Comparison of ENCODE assay signal across 17 cellular contexts in genomic region chr11:22516136-22516535, GRCh38.
"Had no signal": no experiment of that assay in that cellular context is flagged by ENCODE, and none has a peak within 500 bp of the region (broad histone marks: within the 10 kb centered on the region; RNA-seq: fewer than 3 reads in every experiment).

No MANE protein-coding gene starts in this region.

- H3K27me3 Mint-ChIP-seq: type B pancreatic cell had no signal

- H3K36me3 ChIP-seq: heart left ventricle, right atrium auricular region, sigmoid colon, suprapubic skin, thyroid gland had no signal

- H3K4me1 ChIP-seq: heart left ventricle, right atrium auricular region, suprapubic skin, thyroid gland had no signal

- DNase-seq: effector CD4-positive, alpha-beta T cell; endodermal cell; foreskin melanocyte; heart left ventricle; hippocampal formation; kidney glomerular epithelial cell; mucosa of descending colon; naive thymus-derived CD8-positive, alpha-beta T cell; sigmoid colon; stimulated activated CD4-positive, alpha-beta T cell treated with anti-CD3 and anti-CD28 coated beads, Interleukin-12 subunit alpha, Interleukin-12 subunit beta, amount 100 ng/mL, for 4 hours; stimulated activated naive CD4-positive, alpha-beta T cell treated with Interleukin-2 at 50 U/mL for 16 hours; thyroid gland had no signal

- H3K9me3 Mint-ChIP-seq: endodermal cell; naive thymus-derived CD8-positive, alpha-beta T cell had no signal

- ATAC-seq: heart left ventricle; mucosa of descending colon; naive thymus-derived CD8-positive, alpha-beta T cell had no signal

- H3K4me1 Mint-ChIP-seq: naive thymus-derived CD8-positive, alpha-beta T cell had no signal

- H3K9me3 ChIP-seq: heart left ventricle, mucosa of descending colon, right atrium auricular region, sigmoid colon, suprapubic skin, thyroid gland had no signal

- H3K36me3 Mint-ChIP-seq: naive thymus-derived CD8-positive, alpha-beta T cell; type B pancreatic cell had no signal

- H3K27ac Mint-ChIP-seq: endodermal cell; naive thymus-derived CD8-positive, alpha-beta T cell; type B pancreatic cell had no signal

- H3K4me3 ChIP-seq: coronary artery, heart left ventricle, mucosa of descending colon, right atrium auricular region, sigmoid colon, skin epidermis, suprapubic skin, thyroid gland had no signal

- H3K27me3 ChIP-seq: heart left ventricle, right atrium auricular region, sigmoid colon, suprapubic skin, thyroid gland had no signal

- H3K27ac ChIP-seq: coronary artery, heart left ventricle, right atrium auricular region, sigmoid colon, skin epidermis, suprapubic skin, thyroid gland had no signal

- H3K4me3 Mint-ChIP-seq: endodermal cell; naive thymus-derived CD8-positive, alpha-beta T cell; type B pancreatic cell had no signal
